ENCODE assay signal across 13 cellular contexts in the genomic region with DNA sequence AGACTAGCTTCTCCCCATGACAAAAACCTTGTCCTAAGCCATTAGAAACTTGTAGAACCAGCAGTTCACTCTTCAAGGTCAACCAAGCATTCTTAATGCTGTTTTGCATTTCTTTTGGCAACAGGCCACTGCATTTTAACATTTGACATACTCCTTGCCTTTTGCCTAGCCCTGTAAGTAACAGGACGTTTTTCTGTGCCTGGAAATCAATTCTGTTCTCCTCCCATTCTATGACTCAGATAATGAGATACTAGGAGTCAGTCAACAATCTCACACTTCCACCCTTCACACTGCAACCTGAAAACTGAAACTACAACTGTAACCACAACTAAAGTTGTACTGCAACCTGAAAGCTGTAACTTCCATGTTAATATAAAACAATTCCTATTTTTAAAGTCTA.
DNase-seq lines count a peak whose midpoint lies in the region; ATAC-seq and TF ChIP-seq lines count a peak whose summit lies in the region.
"Had no signal": no experiment of that assay in that cellular context is flagged by ENCODE, and none has a peak within 500 bp of the region (broad histone marks: within the 10 kb centered on the region; RNA-seq: fewer than 3 reads in every experiment).

No MANE protein-coding gene starts in this region.

- no peak overlapping the region for H3K4me3 ChIP-seq in epithelial cell of esophagus (ENCODE audit: low read length)
- H3K4me3 ChIP-seq: thyroid gland had no signal

- no peak for TF ChIP-seq CTCF in epithelial cell of esophagus (IDR thresholded peaks at IDR 0.05; ENCODE audit: insufficient read depth, low read depth, low read length, missing control alignments)

- CTCF ChIA-PET in activated naive CD4-positive, alpha-beta T cell treated with anti-CD3 and anti-CD28 coated beads for 36 hours (lab: Charles Lee), result no interaction called here

- no peaks in the 10 kb centered on the region for H3K27me3 Mint-ChIP-seq in activated naive CD4-positive, alpha-beta T cell treated with anti-CD3 and anti-CD28 coated beads for 36 hours (ENCODE audit: low read depth)
- H3K27me3 Mint-ChIP-seq: natural killer cell treated with Interleukin-12 subunit alpha and Interleukin-12 subunit beta and Interleukin-15 and Interleukin-18, amount 100 ng/mL, for 72 hours had no signal

- H3K27ac Mint-ChIP-seq in activated naive CD4-positive, alpha-beta T cell treated with anti-CD3 and anti-CD28 coated beads for 36 hours, result no peak overlapping the region
- H3K27ac Mint-ChIP-seq: natural killer cell treated with Interleukin-12 subunit alpha and Interleukin-12 subunit beta and Interleukin-15 and Interleukin-18, amount 100 ng/mL, for 72 hours had no signal

- H3K9me3 Mint-ChIP-seq in activated naive CD4-positive, alpha-beta T cell treated with anti-CD3 and anti-CD28 coated beads for 36 hours, result no peaks in the 10 kb centered on the region

- peak; percentile 56 for DNase-seq in NCI-H2171 (lab: John Stamatoyannopoulos, UW)
- DNase-seq in epithelial cell of esophagus (ENCODE audit: low read depth), result peak; percentile 64
- peak; percentile 15 for DNase-seq in pons (ENCODE audit: low spot score)
- no peak for DNase-seq in activated naive CD4-positive, alpha-beta T cell treated with anti-CD3 and anti-CD28 coated beads for 36 hours
- DNase-seq in inferior parietal cortex (ENCODE audit: extremely low spot score), result no peak
- DNase-seq in activated CD4-positive, alpha-beta T cell treated with anti-CD3 and anti-CD28 coated beads, Interleukin-2, amount 50 U/mL, for 4 hours, result no peak
- DNase-seq: NCI-H446 treated with DMSO at 0.1 percent for 48 hours, SHP77, small intestine had no signal

- H3K4me3 Mint-ChIP-seq in activated naive CD4-positive, alpha-beta T cell treated with anti-CD3 and anti-CD28 coated beads for 36 hours, result no peak overlapping the region
- H3K4me3 Mint-ChIP-seq: natural killer cell treated with Interleukin-12 subunit alpha and Interleukin-12 subunit beta and Interleukin-15 and Interleukin-18, amount 100 ng/mL, for 72 hours had no signal

- peak; percentile 74 for ATAC-seq in GM21390 (IDR thresholded peaks at IDR 0.05; ENCODE audit: unreplicated experiment)
- no peak for ATAC-seq in HG03135 (IDR thresholded peaks at IDR 0.05; ENCODE audit: unreplicated experiment)
- ATAC-seq: natural killer cell treated with Interleukin-12 subunit alpha and Interleukin-12 subunit beta and Interleukin-15 and Interleukin-18, amount 100 ng/mL, for 72 hours had no signal

- H3K4me1 Mint-ChIP-seq in activated naive CD4-positive, alpha-beta T cell treated with anti-CD3 and anti-CD28 coated beads for 36 hours (ENCODE audit: low read depth), result no peaks in the 10 kb centered on the region

- intact Hi-C loops in activated naive CD4-positive, alpha-beta T cell treated with anti-CD3 and anti-CD28 coated beads for 36 hours (cut with micrococcal nuclease), result no loop called here

- H3K36me3 Mint-ChIP-seq in activated naive CD4-positive, alpha-beta T cell treated with anti-CD3 and anti-CD28 coated beads for 36 hours (ENCODE audit: low read depth), result no peaks in the 10 kb centered on the region
- H3K36me3 Mint-ChIP-seq: natural killer cell treated with Interleukin-12 subunit alpha and Interleukin-12 subunit beta and Interleukin-15 and Interleukin-18, amount 100 ng/mL, for 72 hours had no signal

Comparison
In these comparisons a context has a peak if more than half of its experiments do, and no peak if none do; other contexts are left out.
1. DNase-seq: peak in NCI-H2171 (single experiment), epithelial cell of esophagus (single experiment) and pons (single experiment); none in activated naive CD4-positive, alpha-beta T cell treated with anti-CD3 and anti-CD28 coated beads for 36 hours (single experiment), inferior parietal cortex (single experiment) and activated CD4-positive, alpha-beta T cell treated with anti-CD3 and anti-CD28 coated beads, Interleukin-2, amount 50 U/mL, for 4 hours (0 of 2).